Comparison of ENCODE assay signal across 10 cellular contexts in the genomic region with DNA sequence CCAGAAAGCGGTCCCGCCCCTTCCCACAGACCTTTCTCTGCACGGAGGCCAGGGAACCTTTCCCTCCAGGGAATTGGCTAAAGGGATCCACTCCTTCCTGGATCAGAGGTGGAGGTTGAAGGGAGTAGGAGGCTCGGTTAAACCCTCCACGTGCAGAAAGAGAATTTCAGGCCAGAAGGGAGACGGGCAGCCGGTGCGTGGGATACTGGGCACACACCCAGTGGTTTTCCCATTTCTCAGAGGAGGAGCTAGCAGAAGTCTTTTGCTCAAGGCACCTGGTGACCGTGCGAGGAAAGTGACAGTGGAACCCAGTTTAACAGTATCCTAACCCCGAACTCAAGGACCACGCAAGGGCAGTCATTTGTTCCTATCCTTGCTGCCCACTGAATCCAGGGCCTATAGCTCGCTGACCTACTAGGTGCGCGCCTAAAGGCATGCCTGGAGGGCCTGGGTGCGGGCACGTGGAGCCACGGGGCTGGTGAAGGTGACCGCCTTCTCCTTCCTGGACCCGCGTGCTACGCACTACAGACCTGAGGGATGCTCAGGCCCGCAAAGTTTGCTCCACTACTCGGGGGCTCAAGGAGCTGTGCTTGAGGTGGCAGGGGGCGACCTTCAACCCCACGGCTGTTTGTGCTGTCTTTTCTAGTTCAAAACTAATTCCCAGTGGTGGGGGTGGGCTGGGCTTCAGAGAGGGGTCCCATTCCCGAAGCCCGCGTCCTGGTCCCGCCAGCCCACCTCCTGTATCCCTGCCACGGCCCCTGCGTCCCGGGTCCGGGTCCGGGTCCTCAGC. TPM values are rescaled to one million over a fixed set of nuclear protein-coding genes. Genes with fewer than 3 reads are reported as not detected.
DNase-seq lines count a peak whose midpoint lies in the region; ATAC-seq, FAIRE-seq and TF ChIP-seq lines count a peak whose summit lies in the region.
"Had no signal": no experiment of that assay in that cellular context is flagged by ENCODE, and none has a peak within 500 bp of the region (broad histone marks: within the 10 kb centered on the region; RNA-seq: fewer than 3 reads in every experiment).

No MANE protein-coding gene starts in this region.

- H3K9me3 Mint-ChIP-seq in progenitor cell of endocrine pancreas (ENCODE audit: low read depth), result peaks cover 7% of the 10 kb centered on the region
- H3K9me3 Mint-ChIP-seq: activated CD4-positive, alpha-beta T cell treated with anti-CD3 and anti-CD28 coated beads, Interleukin-2, amount 10 ng/mL, durations not matched to agents 24 days and 14 days had no signal

- H3K4me3 ChIP-seq in DOHH2 (ENCODE audit: low read length) (peak overlapping the region; percentile 76), Loucy (ENCODE audit: low read length, poor library complexity, severe bottlenecking) (peak overlapping the region; percentile 66), fibroblast of pulmonary artery (replicated peaks; ENCODE audit: low read depth, low read length) (peak overlapping the region; percentile 21)

- no peaks in the 10 kb centered on the region for H3K27me3 ChIP-seq in DOHH2 (ENCODE audit: control insufficient read depth, low read length)
- H3K27me3 ChIP-seq in Loucy (ENCODE audit: insufficient read depth, low read length, poor library complexity, severe bottlenecking), result no peaks in the 10 kb centered on the region

- ATAC-seq in HG02588 (IDR thresholded peaks at IDR 0.05; ENCODE audit: unreplicated experiment) (no peak), HG02938 (IDR thresholded peaks at IDR 0.05; ENCODE audit: unreplicated experiment) (no peak)

- H3K4me1 Mint-ChIP-seq in progenitor cell of endocrine pancreas (ENCODE audit: low read depth), result peaks cover 4% of the 10 kb centered on the region

- no peaks in the 10 kb centered on the region for H3K36me3 Mint-ChIP-seq in progenitor cell of endocrine pancreas (ENCODE audit: insufficient read depth)

- no peak for FAIRE-seq in GM19239 (lab: Jason Lieb, UNC)
- FAIRE-seq: colon, islet of Langerhans had no signal

- H3F3A ChIP-seq in DOHH2 (ENCODE audit: control insufficient read depth, insufficient read depth), result no peaks in the 10 kb centered on the region
- no peaks in the 10 kb centered on the region for H3F3A ChIP-seq in Loucy (ENCODE audit: low read depth)

- H3K9ac ChIP-seq in Loucy (ENCODE audit: low read depth, low read length, poor library complexity, severe bottlenecking), result peak overlapping the region; percentile 68

- peaks cover 30% of the 10 kb centered on the region for H3K27me3 Mint-ChIP-seq in progenitor cell of endocrine pancreas

- TF ChIP-seq CTCF in DOHH2 (IDR thresholded peaks at IDR 0.05; ENCODE audit: low read depth, low read length, poor library complexity, severe bottlenecking) (no peak), Loucy (conservative IDR thresholded peaks at IDR 0.05; ENCODE audit: low read length) (no peak), fibroblast of pulmonary artery (IDR thresholded peaks at IDR 0.05; ENCODE audit: low read length, missing control alignments) (no peak), progenitor cell of endocrine pancreas (IDR thresholded peaks at IDR 0.05; ENCODE audit: unreplicated experiment) (no peak)

- H3K4me1 ChIP-seq in DOHH2 (ENCODE audit: control insufficient read depth, low read length), result peaks cover 51% of the 10 kb centered on the region
- peaks cover 40% of the 10 kb centered on the region for H3K4me1 ChIP-seq in Loucy (ENCODE audit: insufficient read depth, low read length, poor library complexity, severe bottlenecking)

- H3K36me3 ChIP-seq in DOHH2 (ENCODE audit: control insufficient read depth, low read length), result peaks cover 33% of the 10 kb centered on the region
- H3K36me3 ChIP-seq in Loucy (ENCODE audit: insufficient read depth, low read length), result no peaks in the 10 kb centered on the region

- H4K20me1 ChIP-seq in DOHH2 (ENCODE audit: control insufficient read depth, insufficient read depth, low read depth, low read length), result no peaks in the 10 kb centered on the region
- H4K20me1 ChIP-seq in Loucy (ENCODE audit: insufficient read depth, low read length, poor library complexity, severe bottlenecking), result peaks cover 13% of the 10 kb centered on the region

- no peaks in the 10 kb centered on the region for H3K9me3 ChIP-seq in DOHH2 (ENCODE audit: control insufficient read depth, insufficient read depth, low read length)
- no peaks in the 10 kb centered on the region for H3K9me3 ChIP-seq in Loucy (ENCODE audit: insufficient read depth, low read depth, low read length)

- H3K4me2 ChIP-seq in DOHH2 (ENCODE audit: low read length) (peak overlapping the region; percentile 77), Loucy (ENCODE audit: low read depth, low read length, poor library complexity, severe bottlenecking) (peak overlapping the region; percentile 69)

- H3K9me2 ChIP-seq in DOHH2 (replicated peaks; ENCODE audit: control insufficient read depth, low read length) (no peaks in the 10 kb centered on the region), Loucy (replicated peaks; ENCODE audit: low read depth, low read length) (no peaks in the 10 kb centered on the region)

- H3K27ac ChIP-seq in DOHH2 (ENCODE audit: low read depth, low read length), result peak overlapping the region; percentile 41; the same call in 1 of the 2 replicates

- no peak overlapping the region; the same call in 1 of the 2 replicates for H2AFZ ChIP-seq in Loucy (ENCODE audit: low read length)

- H3K79me2 ChIP-seq in DOHH2 (ENCODE audit: control insufficient read depth, low read length) (peaks cover 55% of the 10 kb centered on the region), Loucy (ENCODE audit: insufficient read depth, low read length) (peaks cover 49% of the 10 kb centered on the region)

- H3K4me3 Mint-ChIP-seq in progenitor cell of endocrine pancreas (ENCODE audit: low read depth), result peak overlapping the region; percentile 58

- DNase-seq in fibroblast of pulmonary artery (ENCODE audit: low read depth), result no peak
- no peak for DNase-seq in progenitor cell of endocrine pancreas (ENCODE audit: low spot score, unreplicated experiment)
- no peak for DNase-seq in GM19239 (ENCODE audit: insufficient read length, low spot score)

- no peak overlapping the region for H3K27ac Mint-ChIP-seq in progenitor cell of endocrine pancreas
- H3K27ac Mint-ChIP-seq: activated CD4-positive, alpha-beta T cell treated with anti-CD3 and anti-CD28 coated beads, Interleukin-2, amount 10 ng/mL, durations not matched to agents 24 days and 14 days had no signal

RNA-seq across cellular contexts. Expression of a gene that starts 0.6 kb away (rescaled TPM):
- 7.7 and 8.4 TPM in 2 replicates for total RNA-seq in progenitor cell of endocrine pancreas

Comparison
In these comparisons a context has a peak if more than half of its experiments do, and no peak if none do; other contexts are left out.
1. H3K4me3 ChIP-seq: peak in every context shown above with its lines; median percentile 76 in DOHH2; 66 in Loucy; 21 in fibroblast of pulmonary artery.